In the genomic region with DNA sequence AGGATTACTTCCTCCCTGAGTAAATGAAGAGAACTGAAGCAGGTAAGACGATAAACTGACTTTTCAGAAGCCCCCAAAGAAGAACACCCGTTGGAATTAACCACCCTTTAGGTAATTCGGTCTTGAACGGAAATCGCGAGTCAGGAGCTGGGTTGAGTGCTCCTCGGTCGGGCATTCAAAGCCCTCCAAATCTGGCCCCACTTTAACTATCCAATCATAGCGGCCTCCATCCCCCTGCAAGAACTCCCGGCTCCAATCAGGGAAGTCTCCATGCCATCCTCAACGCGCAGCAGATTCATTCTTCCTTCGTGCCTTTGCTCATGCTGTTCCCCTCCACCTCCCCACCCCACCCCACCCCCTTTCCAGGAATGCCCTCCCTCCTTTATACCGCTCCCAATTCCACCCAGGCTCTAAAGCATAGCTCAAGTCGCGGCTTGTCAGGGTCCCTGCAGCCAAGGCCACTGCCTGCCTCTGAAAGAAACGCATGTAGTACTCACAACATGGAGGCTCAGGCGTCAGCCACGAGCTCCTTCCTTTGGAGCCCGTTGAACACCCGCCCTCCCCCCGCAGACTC, we compare ENCODE assay signal across 8 cellular contexts. TPM values are rescaled to one million over a fixed set of nuclear protein-coding genes. Genes with fewer than 3 reads are reported as not detected.
DNase-seq lines count a peak whose midpoint lies in the region; ATAC-seq, FAIRE-seq and TF ChIP-seq lines count a peak whose summit lies in the region.

No MANE protein-coding gene starts in this region.

- H3K9me3 Mint-ChIP-seq in activated naive CD4-positive, alpha-beta T cell treated with anti-CD3 and anti-CD28 coated beads, Interleukin-2, amount 10 ng/mL, durations not matched to agents 7 days and 5 days: no peaks in the 10 kb centered on the region
- H3K9me3 Mint-ChIP-seq in neural crest cell: peaks cover 5% of the 10 kb centered on the region

- H3K4me1 Mint-ChIP-seq in activated naive CD4-positive, alpha-beta T cell treated with anti-CD3 and anti-CD28 coated beads, Interleukin-2, amount 10 ng/mL, durations not matched to agents 7 days and 5 days: peaks cover 41% of the 10 kb centered on the region
- H3K4me1 Mint-ChIP-seq in neural crest cell: peaks cover 45% of the 10 kb centered on the region

- H3K9me3 ChIP-seq in HUES48 (ENCODE audit: control insufficient read depth, insufficient read depth, low read length): no peaks in the 10 kb centered on the region

- H3K27me3 ChIP-seq in HUES48 (ENCODE audit: control insufficient read depth, insufficient read depth, low read length): no peaks in the 10 kb centered on the region

- peaks cover 11% of the 10 kb centered on the region for H3K36me3 Mint-ChIP-seq in activated naive CD4-positive, alpha-beta T cell treated with anti-CD3 and anti-CD28 coated beads, Interleukin-2, amount 10 ng/mL, durations not matched to agents 7 days and 5 days
- peaks cover 3% of the 10 kb centered on the region for H3K36me3 Mint-ChIP-seq in neural crest cell (ENCODE audit: low read depth)

- H3K4me3 Mint-ChIP-seq in activated naive CD4-positive, alpha-beta T cell treated with anti-CD3 and anti-CD28 coated beads, Interleukin-2, amount 10 ng/mL, durations not matched to agents 7 days and 5 days: peak overlapping the region; percentile 87
- peak overlapping the region; percentile 94 for H3K4me3 Mint-ChIP-seq in neural crest cell

- H3K27ac ChIP-seq in HUES48 (ENCODE audit: low read depth, low read length): peak overlapping the region; percentile 96

- no peak for ATAC-seq in HG03571 (IDR thresholded peaks at IDR 0.05; ENCODE audit: unreplicated experiment)

- H3K27me3 Mint-ChIP-seq in activated naive CD4-positive, alpha-beta T cell treated with anti-CD3 and anti-CD28 coated beads, Interleukin-2, amount 10 ng/mL, durations not matched to agents 7 days and 5 days: peaks cover 3% of the 10 kb centered on the region
- no peaks in the 10 kb centered on the region for H3K27me3 Mint-ChIP-seq in neural crest cell (ENCODE audit: low read depth)

- FAIRE-seq in frontal cortex (lab: Jason Lieb, UNC) (no peak), urothelium cell line (lab: Jason Lieb, UNC) (no peak)

- H3K4me3 ChIP-seq in HUES48 (ENCODE audit: low read depth, low read length): peak overlapping the region; percentile 79

- peaks cover 32% of the 10 kb centered on the region for H3K4me1 ChIP-seq in HUES48 (ENCODE audit: control insufficient read depth, insufficient read depth, low read length)

- DNase-seq in D341Med (ENCODE audit: low spot score) (peak; percentile 78), OCI-M1 (lab: John Stamatoyannopoulos, UW) (peak; percentile 81), frontal cortex (ENCODE audit: low spot score in 2 of 2) (peak; percentile 43 to 55), neural crest cell (ENCODE audit: low read depth, low spot score) (peak; percentile 49), urothelium cell line (ENCODE audit: low spot score) (peak; percentile 75)
- DNase-seq in activated naive CD4-positive, alpha-beta T cell treated with anti-CD3 and anti-CD28 coated beads, Interleukin-2, amount 10 ng/mL, durations not matched to agents 7 days and 5 days: peak; percentile 48

- no peak for TF ChIP-seq CTCF in neural crest cell (conservative IDR thresholded peaks at IDR 0.05)

- H3K27ac Mint-ChIP-seq in activated naive CD4-positive, alpha-beta T cell treated with anti-CD3 and anti-CD28 coated beads, Interleukin-2, amount 10 ng/mL, durations not matched to agents 7 days and 5 days: peak overlapping the region; percentile 90
- peak overlapping the region; percentile 86 for H3K27ac Mint-ChIP-seq in neural crest cell (ENCODE audit: unreplicated experiment)

- peak overlapping the region; percentile 85 for H3K9ac ChIP-seq in HUES48 (ENCODE audit: low read depth, low read length)

- no peaks in the 10 kb centered on the region for H3K36me3 ChIP-seq in HUES48 (ENCODE audit: control insufficient read depth, insufficient read depth, low read length)

- CTCF ChIA-PET in activated naive CD4-positive, alpha-beta T cell treated with anti-CD3 and anti-CD28 coated beads, Interleukin-2, amount 10 ng/mL, durations not matched to agents 7 days and 5 days (lab: Charles Lee): interaction anchor here (0.5 to 2.0 kb wide), 3 partner anchors 12 to 191 kb away, joined by 3 to 8 read pairs (median 3); no protein-coding TSS in a partner anchor

RNA-seq across cellular contexts. Expression of gene RFX7, which starts 0.6 kb away (rescaled TPM):
- total RNA-seq in frontal cortex (17.1 TPM), neural crest cell (57.2 and 61.2 TPM in 2 replicates)
